ENCODE assay signal across 9 cellular contexts in genomic region chr1:176855434-176855745, GRCh38.
"Had no signal": no experiment of that assay in that cellular context is flagged by ENCODE, and none has a peak within 500 bp of the region (broad histone marks: within the 10 kb centered on the region; RNA-seq: fewer than 3 reads in every experiment).

No MANE protein-coding gene starts in this region.

- FAIRE-seq: H1, H54, HepG2 had no signal

- ATAC-seq: GM23338, HCT116, HepG2 had no signal

- H3K4me2 ChIP-seq: GM23338 had no signal

- DNase-seq: HFFc6 had no signal

- H3K4me1 Mint-ChIP-seq: GM23338, IgD-negative memory B cell had no signal

- H3K27ac ChIP-seq: HL-60 had no signal

- H3K9me3 ChIP-seq: HAP-1 had no signal

- H3K4me3 Mint-ChIP-seq: GM23338, HFFc6, IgD-negative memory B cell had no signal

- H3K4me3 ChIP-seq: GM23338, HAP-1 had no signal

- H2AFZ ChIP-seq: GM23338 had no signal

- H3K4me1 ChIP-seq: HAP-1 had no signal

- H3K27ac Mint-ChIP-seq: GM23338, HFFc6, IgD-negative memory B cell had no signal

- H3K36me3 Mint-ChIP-seq: IgD-negative memory B cell had no signal

- H3K36me3 ChIP-seq: HAP-1 had no signal

- H3K9me3 Mint-ChIP-seq: GM23338, IgD-negative memory B cell had no signal
